In the genomic region with DNA sequence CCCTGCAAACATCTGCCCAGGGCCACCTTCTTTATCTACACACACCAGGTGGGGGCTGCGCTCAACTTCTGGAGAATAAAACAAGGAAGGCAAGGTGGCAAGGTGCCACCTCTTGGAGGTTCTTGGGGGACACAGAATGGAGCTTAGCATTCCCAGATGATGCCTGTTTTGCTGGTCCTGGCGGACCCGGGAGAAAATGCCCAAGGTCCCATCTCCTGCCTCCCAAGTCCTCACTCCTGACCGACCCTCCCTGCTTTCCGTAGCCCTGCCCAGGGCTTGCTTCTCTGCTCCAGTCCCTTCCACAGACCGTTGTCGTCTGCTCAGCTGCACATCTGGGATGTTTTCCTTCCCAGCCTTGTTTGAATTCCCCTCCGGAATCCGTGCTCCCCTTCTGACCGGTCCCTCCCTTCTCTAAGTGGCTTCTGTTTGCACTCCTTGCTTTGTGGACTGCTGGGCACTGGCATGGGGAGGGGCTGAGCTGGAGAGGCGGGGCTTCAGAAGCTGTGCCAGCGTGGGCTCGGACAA, we compare ENCODE assay signal across 8 cellular contexts. TPM values are rescaled to one million over a fixed set of nuclear protein-coding genes. Genes with fewer than 3 reads are reported as not detected.
DNase-seq lines count a peak whose midpoint lies in the region; ATAC-seq and TF ChIP-seq lines count a peak whose summit lies in the region.

No MANE protein-coding gene starts in this region.

- peaks cover 21% of the 10 kb centered on the region for H3K27me3 Mint-ChIP-seq in GM23338 (ENCODE audit: insufficient read depth, low read depth, poor library complexity)

- no peak overlapping the region for H3K9ac ChIP-seq in SK-N-MC (ENCODE audit: insufficient read length)

- peak overlapping the region; percentile 84 for H3K4me3 Mint-ChIP-seq in GM23338

- no peak for TF ChIP-seq CTCF in GM23338 (conservative IDR thresholded peaks at IDR 0.05; ENCODE audit: low read depth in 2 of 2)

- no peak overlapping the region for H3K27ac ChIP-seq in GM23338 (ENCODE audit: low read depth)
- no peak overlapping the region for H3K27ac ChIP-seq in SK-N-MC

- H3K4me3 ChIP-seq in GM23338, result peak overlapping the region; percentile 84
- peak overlapping the region; percentile 72 for H3K4me3 ChIP-seq in SK-N-MC

- peak overlapping the region; percentile 97 for H3K4me2 ChIP-seq in GM23338

- H3K79me2 ChIP-seq in GM23338 (replicated peaks; ENCODE audit: insufficient read depth), result peaks cover 21% of the 10 kb centered on the region

- peaks cover 16% of the 10 kb centered on the region for H4K20me1 ChIP-seq in GM23338 (replicated peaks; ENCODE audit: insufficient read depth)

- H3K4me1 ChIP-seq in GM23338 (ENCODE audit: insufficient read depth), result peaks cover 39% of the 10 kb centered on the region

- peaks cover 9% of the 10 kb centered on the region; the same call in 1 of the 2 replicates for H3K27me3 ChIP-seq in GM23338 (ENCODE audit: insufficient read depth)

- intact Hi-C loops in Right ventricle myocardium superior (cut with DNase I), result loop anchor here (10.0 kb wide), 1 partner anchor 49 kb away; the partner anchor contains the start of gene BAK1
- intact Hi-C loops in sciatic nerve (cut with DNase I), result no loop called here

- ATAC-seq in GM23338 (peak; percentile 12), Right ventricle myocardium superior (ENCODE audit: poor library complexity) (peak; percentile 26), sciatic nerve (peak; percentile 54), GM19395 (IDR thresholded peaks at IDR 0.05; ENCODE audit: unreplicated experiment) (no peak), HG03565 (IDR thresholded peaks at IDR 0.05; ENCODE audit: unreplicated experiment) (no peak), GM21390 (IDR thresholded peaks at IDR 0.05; ENCODE audit: unreplicated experiment) (no peak)

- 0 out of 2 replicates have a peak overlapping the region, but pooled peaks have one; percentile 18 for H2AFZ ChIP-seq in GM23338

- no peaks in the 10 kb centered on the region; the same call in 2 of the 3 replicates for H3K9me3 Mint-ChIP-seq in GM23338

- H3K36me3 Mint-ChIP-seq in GM23338 (ENCODE audit: low read depth), result no peaks in the 10 kb centered on the region; the same call in 1 of the 3 replicates

- H3K9me3 ChIP-seq in SK-N-MC (ENCODE audit: low read depth, low read length), result no peaks in the 10 kb centered on the region

- H3K4me1 Mint-ChIP-seq in GM23338, result peaks cover 55% of the 10 kb centered on the region

- no peak overlapping the region for H3K27ac Mint-ChIP-seq in GM23338

- H3K36me3 ChIP-seq in GM23338 (ENCODE audit: insufficient read depth) (no peaks in the 10 kb centered on the region), SK-N-MC (ENCODE audit: insufficient read depth, low read length) (no peaks in the 10 kb centered on the region)

- no peaks in the 10 kb centered on the region for H3K9me2 ChIP-seq in GM23338 (ENCODE audit: insufficient read depth)

- DNase-seq in GM23338 (ENCODE audit: low spot score) (no peak), SK-N-MC (ENCODE audit: low read depth, low spot score) (no peak), Right ventricle myocardium superior (no peak), sciatic nerve (ENCODE audit: low spot score) (no peak), NCI-H1930 (lab: John Stamatoyannopoulos, UW) (no peak)

- 0 out of 2 replicates have a peak, but pooled peaks cover 3% of the 10 kb centered on the region for H3F3A ChIP-seq in GM23338 (replicated peaks; ENCODE audit: low read depth)

TF ChIP-seq in GM23338, 12 proteins besides CTCF, POLR2A, EP300 and RAD21:
- TF ChIP-seq CREB1 (CRISPR knock-in tag; IDR thresholded peaks at IDR 0.05; ENCODE audit: low read depth) (no peak), EZH2 (IDR thresholded peaks at IDR 0.05; ENCODE audit: low read depth, unreplicated experiment) (no peak), ZNF114 (CRISPR knock-in tag; IDR thresholded peaks at IDR 0.05) (no peak), ZNF331 (CRISPR knock-in tag; IDR thresholded peaks at IDR 0.05; ENCODE audit: low read depth) (no peak), EZH2phosphoT487 (IDR thresholded peaks at IDR 0.05; ENCODE audit: unreplicated experiment) (no peak), NANOG (IDR thresholded peaks at IDR 0.05; ENCODE audit: borderline replicate concordance) (no peak), POLR2AphosphoS5 (IDR thresholded peaks at IDR 0.05; ENCODE audit: low read depth) (no peak), JUNB (IDR thresholded peaks at IDR 0.05; ENCODE audit: unreplicated experiment) (no peak), STAT1 (IDR thresholded peaks at IDR 0.05; ENCODE audit: unreplicated experiment) (no peak)
- TF ChIP-seq, protein P1, sequence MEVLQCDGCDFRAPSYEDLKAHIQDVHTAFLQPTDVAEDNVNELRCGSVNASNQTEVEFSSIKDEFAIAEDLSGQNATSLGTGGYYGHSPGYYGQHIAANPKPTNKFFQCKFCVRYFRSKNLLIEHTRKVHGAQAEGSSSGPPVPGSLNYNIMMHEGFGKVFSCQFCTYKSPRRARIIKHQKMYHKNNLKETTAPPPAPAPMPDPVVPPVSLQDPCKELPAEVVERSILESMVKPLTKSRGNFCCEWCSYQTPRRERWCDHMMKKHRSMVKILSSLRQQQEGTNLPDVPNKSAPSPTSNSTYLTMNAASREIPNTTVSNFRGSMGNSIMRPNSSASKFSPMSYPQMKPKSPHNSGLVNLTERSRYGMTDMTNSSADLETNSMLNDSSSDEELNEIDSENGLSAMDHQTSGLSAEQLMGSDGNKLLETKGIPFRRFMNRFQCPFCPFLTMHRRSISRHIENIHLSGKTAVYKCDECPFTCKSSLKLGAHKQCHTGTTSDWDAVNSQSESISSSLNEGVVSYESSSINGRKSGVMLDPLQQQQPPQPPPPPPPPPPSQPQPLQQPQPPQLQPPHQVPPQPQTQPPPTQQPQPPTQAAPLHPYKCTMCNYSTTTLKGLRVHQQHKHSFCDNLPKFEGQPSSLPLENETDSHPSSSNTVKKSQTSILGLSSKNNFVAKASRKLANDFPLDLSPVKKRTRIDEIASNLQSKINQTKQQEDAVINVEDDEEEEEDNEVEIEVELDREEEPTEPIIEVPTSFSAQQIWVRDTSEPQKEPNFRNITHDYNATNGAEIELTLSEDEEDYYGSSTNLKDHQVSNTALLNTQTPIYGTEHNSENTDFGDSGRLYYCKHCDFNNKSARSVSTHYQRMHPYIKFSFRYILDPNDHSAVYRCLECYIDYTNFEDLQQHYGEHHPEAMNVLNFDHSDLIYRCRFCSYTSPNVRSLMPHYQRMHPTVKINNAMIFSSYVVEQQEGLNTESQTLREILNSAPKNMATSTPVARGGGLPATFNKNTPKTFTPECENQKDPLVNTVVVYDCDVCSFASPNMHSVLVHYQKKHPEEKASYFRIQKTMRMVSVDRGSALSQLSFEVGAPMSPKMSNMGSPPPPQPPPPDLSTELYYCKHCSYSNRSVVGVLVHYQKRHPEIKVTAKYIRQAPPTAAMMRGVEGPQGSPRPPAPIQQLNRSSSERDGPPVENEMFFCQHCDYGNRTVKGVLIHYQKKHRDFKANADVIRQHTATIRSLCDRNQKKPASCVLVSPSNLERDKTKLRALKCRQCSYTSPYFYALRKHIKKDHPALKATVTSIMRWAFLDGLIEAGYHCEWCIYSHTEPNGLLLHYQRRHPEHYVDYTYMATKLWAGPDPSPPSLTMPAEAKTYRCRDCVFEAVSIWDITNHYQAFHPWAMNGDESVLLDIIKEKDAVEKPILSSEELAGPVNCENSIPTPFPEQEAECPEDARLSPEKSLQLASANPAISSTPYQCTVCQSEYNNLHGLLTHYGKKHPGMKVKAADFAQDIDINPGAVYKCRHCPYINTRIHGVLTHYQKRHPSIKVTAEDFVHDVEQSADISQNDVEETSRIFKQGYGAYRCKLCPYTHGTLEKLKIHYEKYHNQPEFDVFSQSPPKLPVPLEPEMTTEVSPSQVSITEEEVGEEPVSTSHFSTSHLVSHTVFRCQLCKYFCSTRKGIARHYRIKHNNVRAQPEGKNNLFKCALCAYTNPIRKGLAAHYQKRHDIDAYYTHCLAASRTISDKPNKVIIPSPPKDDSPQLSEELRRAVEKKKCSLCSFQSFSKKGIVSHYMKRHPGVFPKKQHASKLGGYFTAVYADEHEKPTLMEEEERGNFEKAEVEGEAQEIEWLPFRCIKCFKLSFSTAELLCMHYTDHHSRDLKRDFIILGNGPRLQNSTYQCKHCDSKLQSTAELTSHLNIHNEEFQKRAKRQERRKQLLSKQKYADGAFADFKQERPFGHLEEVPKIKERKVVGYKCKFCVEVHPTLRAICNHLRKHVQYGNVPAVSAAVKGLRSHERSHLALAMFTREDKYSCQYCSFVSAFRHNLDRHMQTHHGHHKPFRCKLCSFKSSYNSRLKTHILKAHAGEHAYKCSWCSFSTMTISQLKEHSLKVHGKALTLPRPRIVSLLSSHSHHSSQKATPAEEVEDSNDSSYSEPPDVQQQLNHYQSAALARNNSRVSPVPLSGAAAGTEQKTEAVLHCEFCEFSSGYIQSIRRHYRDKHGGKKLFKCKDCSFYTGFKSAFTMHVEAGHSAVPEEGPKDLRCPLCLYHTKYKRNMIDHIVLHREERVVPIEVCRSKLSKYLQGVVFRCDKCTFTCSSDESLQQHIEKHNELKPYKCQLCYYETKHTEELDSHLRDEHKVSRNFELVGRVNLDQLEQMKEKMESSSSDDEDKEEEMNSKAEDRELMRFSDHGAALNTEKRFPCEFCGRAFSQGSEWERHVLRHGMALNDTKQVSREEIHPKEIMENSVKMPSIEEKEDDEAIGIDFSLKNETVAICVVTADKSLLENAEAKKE (CRISPR knock-in tag; IDR thresholded peaks at IDR 0.05), result no peak
- TF ChIP-seq, protein P2, sequence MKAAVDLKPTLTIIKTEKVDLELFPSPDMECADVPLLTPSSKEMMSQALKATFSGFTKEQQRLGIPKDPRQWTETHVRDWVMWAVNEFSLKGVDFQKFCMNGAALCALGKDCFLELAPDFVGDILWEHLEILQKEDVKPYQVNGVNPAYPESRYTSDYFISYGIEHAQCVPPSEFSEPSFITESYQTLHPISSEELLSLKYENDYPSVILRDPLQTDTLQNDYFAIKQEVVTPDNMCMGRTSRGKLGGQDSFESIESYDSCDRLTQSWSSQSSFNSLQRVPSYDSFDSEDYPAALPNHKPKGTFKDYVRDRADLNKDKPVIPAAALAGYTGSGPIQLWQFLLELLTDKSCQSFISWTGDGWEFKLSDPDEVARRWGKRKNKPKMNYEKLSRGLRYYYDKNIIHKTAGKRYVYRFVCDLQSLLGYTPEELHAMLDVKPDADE (IDR thresholded peaks at IDR 0.05), result no peak

RNA-seq across cellular contexts. Expression of gene ITPR3, which starts 13.1 kb away (rescaled TPM):
- total RNA-seq in GM23338 (2014; rRNA removed; shearing (Covaris generic)), result 29.8 and 31.9 TPM in 2 replicates
- 7.1 and 7.3 TPM in 2 replicates for polyA plus RNA-seq in GM23338 (2016; fragmentation: Nextera tagmentation; extraction: Ambion mirVana)
- total RNA-seq in Right ventricle myocardium superior (6.0 TPM), sciatic nerve (88.6 TPM)

RNA-seq across cellular contexts. Expression of gene BAK1, which starts 54.2 kb away (rescaled TPM):
- 45.0 and 50.7 TPM in 2 replicates for total RNA-seq in GM23338 (2014; rRNA removed; shearing (Covaris generic))
- polyA plus RNA-seq in GM23338 (2016; fragmentation: Nextera tagmentation; extraction: Ambion mirVana), result 21.9 and 22.2 TPM in 2 replicates
- total RNA-seq in Right ventricle myocardium superior (25.0 TPM), sciatic nerve (10.7 TPM)

Comparison
In these comparisons a context has a peak if more than half of its experiments do, and no peak if none do; other contexts are left out.
1. ATAC-seq: peak in GM23338 (single experiment), Right ventricle myocardium superior (single experiment) and sciatic nerve (single experiment); none in GM19395 (single experiment), HG03565 (single experiment) and GM21390 (single experiment).